Comparison of ENCODE assay signal across 1 cellular context in the genomic region with DNA sequence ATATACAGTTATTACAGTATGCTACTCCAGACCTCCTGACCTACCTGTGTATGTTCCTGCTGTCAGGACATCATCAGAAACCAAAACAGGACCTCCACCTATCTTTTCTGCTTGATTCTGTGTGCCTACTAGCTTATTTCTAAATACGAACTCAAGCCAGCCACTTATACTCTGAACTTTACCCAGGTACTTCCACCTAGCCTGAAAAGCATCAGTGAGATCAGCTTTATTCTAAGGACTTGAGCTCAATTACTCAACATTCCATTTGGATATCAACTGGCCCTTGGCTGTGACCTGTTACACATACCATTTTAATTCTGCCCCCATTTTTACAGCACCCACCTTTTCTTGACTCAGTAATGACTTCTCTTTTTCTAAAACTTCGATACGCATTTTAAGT.
TF ChIP-seq lines count a peak whose summit lies in the region.

No MANE protein-coding gene starts in this region.

TF ChIP-seq in WTC11, 78 proteins besides CTCF, POLR2A, EP300 and RAD21 (continued from another document):
- no peak for TF ChIP-seq HMGXB4 (CRISPR knock-in tag; IDR thresholded peaks at IDR 0.05)
- TF ChIP-seq GTF2I (CRISPR knock-in tag; conservative IDR thresholded peaks at IDR 0.05): no peak
- TF ChIP-seq, protein P1, sequence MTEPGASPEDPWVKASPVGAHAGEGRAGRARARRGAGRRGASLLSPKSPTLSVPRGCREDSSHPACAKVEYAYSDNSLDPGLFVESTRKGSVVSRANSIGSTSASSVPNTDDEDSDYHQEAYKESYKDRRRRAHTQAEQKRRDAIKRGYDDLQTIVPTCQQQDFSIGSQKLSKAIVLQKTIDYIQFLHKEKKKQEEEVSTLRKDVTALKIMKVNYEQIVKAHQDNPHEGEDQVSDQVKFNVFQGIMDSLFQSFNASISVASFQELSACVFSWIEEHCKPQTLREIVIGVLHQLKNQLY (CRISPR knock-in tag; IDR thresholded peaks at IDR 0.05): no peak
- TF ChIP-seq, protein P2, sequence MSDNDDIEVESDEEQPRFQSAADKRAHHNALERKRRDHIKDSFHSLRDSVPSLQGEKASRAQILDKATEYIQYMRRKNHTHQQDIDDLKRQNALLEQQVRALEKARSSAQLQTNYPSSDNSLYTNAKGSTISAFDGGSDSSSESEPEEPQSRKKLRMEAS (CRISPR knock-in tag; IDR thresholded peaks at IDR 0.05): no peak
- TF ChIP-seq ZMAT4 (CRISPR knock-in tag; IDR thresholded peaks at IDR 0.05): no peak
- TF ChIP-seq, protein P3, sequence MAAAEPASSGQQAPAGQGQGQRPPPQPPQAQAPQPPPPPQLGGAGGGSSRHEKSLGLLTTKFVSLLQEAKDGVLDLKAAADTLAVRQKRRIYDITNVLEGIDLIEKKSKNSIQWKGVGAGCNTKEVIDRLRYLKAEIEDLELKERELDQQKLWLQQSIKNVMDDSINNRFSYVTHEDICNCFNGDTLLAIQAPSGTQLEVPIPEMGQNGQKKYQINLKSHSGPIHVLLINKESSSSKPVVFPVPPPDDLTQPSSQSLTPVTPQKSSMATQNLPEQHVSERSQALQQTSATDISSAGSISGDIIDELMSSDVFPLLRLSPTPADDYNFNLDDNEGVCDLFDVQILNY (CRISPR knock-in tag; IDR thresholded peaks at IDR 0.05): no peak
